1 cellular context compared by ENCODE assay signal in the genomic region with DNA sequence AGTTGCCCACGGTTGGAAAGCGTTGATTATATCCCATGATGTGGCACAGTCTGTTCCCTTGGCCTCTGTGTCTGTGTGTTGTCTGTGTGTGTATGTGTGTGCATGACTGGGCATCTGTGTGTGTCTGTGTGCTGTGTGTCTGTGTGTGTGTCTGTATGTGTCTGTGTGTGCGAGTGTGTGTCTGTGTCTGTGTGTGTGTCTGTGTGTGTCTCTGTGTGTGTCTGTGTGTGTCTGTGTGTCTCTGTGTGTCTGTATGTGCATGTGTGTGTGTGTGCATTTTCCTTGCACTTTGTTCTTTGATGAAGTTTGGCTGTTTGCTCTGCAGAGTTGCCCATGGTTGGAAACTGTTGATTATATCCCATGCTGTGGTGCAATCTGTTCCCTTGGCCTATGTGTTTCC.
TF ChIP-seq lines count a peak whose summit lies in the region.

No MANE protein-coding gene starts in this region.

TF ChIP-seq in HepG2, 621 proteins besides CTCF, POLR2A, EP300 and RAD21 (continued from another document):
- TF ChIP-seq, protein P1, sequence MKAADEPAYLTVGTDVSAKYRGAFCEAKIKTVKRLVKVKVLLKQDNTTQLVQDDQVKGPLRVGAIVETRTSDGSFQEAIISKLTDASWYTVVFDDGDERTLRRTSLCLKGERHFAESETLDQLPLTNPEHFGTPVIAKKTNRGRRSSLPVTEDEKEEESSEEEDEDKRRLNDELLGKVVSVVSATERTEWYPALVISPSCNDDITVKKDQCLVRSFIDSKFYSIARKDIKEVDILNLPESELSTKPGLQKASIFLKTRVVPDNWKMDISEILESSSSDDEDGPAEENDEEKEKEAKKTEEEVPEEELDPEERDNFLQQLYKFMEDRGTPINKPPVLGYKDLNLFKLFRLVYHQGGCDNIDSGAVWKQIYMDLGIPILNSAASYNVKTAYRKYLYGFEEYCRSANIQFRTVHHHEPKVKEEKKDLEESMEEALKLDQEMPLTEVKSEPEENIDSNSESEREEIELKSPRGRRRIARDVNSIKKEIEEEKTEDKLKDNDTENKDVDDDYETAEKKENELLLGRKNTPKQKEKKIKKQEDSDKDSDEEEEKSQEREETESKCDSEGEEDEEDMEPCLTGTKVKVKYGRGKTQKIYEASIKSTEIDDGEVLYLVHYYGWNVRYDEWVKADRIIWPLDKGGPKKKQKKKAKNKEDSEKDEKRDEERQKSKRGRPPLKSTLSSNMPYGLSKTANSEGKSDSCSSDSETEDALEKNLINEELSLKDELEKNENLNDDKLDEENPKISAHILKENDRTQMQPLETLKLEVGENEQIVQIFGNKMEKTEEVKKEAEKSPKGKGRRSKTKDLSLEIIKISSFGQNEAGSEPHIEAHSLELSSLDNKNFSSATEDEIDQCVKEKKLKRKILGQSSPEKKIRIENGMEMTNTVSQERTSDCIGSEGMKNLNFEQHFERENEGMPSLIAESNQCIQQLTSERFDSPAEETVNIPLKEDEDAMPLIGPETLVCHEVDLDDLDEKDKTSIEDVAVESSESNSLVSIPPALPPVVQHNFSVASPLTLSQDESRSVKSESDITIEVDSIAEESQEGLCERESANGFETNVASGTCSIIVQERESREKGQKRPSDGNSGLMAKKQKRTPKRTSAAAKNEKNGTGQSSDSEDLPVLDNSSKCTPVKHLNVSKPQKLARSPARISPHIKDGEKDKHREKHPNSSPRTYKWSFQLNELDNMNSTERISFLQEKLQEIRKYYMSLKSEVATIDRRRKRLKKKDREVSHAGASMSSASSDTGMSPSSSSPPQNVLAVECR (CRISPR knock-in tag; IDR thresholded peaks at IDR 0.05; ENCODE audit: borderline replicate concordance), result no peak
- TF ChIP-seq IKZF1 (IDR thresholded peaks at IDR 0.05) (peak; percentile 87; the same call in 1 of the 2 replicates), SP1 (IDR thresholded peaks at IDR 0.05) (0 out of 2 replicates have a peak, but pooled peaks have one; percentile 42), SP1 (CRISPR knock-in tag; IDR thresholded peaks at IDR 0.05) (no peak), HDAC1 (CRISPR knock-in tag; IDR thresholded peaks at IDR 0.05) (no peak), HOXA9 (CRISPR knock-in tag; IDR thresholded peaks at IDR 0.05; ENCODE audit: borderline replicate concordance) (no peak), NBN (conservative IDR thresholded peaks at IDR 0.05) (peak; percentile 92; the same call in 1 of the 2 replicates), TAF15 (IDR thresholded peaks at IDR 0.05; ENCODE audit: low read depth, low read length, poor library complexity, severe bottlenecking) (no peak), ZNF547 (CRISPR knock-in tag; IDR thresholded peaks at IDR 0.05) (no peak), ZFX (CRISPR knock-in tag; IDR thresholded peaks at IDR 0.05; ENCODE audit: low read depth) (no peak), PRPF4 (IDR thresholded peaks at IDR 0.05; ENCODE audit: low read depth, low read length, poor library complexity, severe bottlenecking) (no peak), NFKB2 (CRISPR knock-in tag; IDR thresholded peaks at IDR 0.05; ENCODE audit: borderline replicate concordance) (no peak), KDM5A (IDR thresholded peaks at IDR 0.05; ENCODE audit: borderline replicate concordance, low read length) (no peak), NONO (IDR thresholded peaks at IDR 0.05) (0 out of 2 replicates have a peak, but pooled peaks have one; percentile 10), NONO (CRISPR knock-in tag; conservative IDR thresholded peaks at IDR 0.05) (no peak), LCORL (IDR thresholded peaks at IDR 0.05) (0 out of 2 replicates have a peak, but pooled peaks have one; percentile 13), LCORL (CRISPR knock-in tag; IDR thresholded peaks at IDR 0.05) (no peak), HMGA1 (CRISPR knock-in tag; conservative IDR thresholded peaks at IDR 0.05) (no peak), FOXA1 (IDR thresholded peaks at IDR 0.05) (0 out of 2 replicates have a peak, but pooled peaks have one; percentile 38), FOXA1 (CRISPR knock-in tag; IDR thresholded peaks at IDR 0.05) (no peak), PLRG1 (conservative IDR thresholded peaks at IDR 0.05) (0 out of 2 replicates have a peak, but pooled peaks have one; percentile 35), SYNCRIP (IDR thresholded peaks at IDR 0.05; ENCODE audit: insufficient read depth, low read depth, low read length) (no peak), ZNF761 (CRISPR knock-in tag; conservative IDR thresholded peaks at IDR 0.05) (no peak), ZNF207 (IDR thresholded peaks at IDR 0.05; ENCODE audit: borderline replicate concordance) (peak; percentile 87; the same call in 1 of the 2 replicates), IRX3 (CRISPR knock-in tag; IDR thresholded peaks at IDR 0.05; ENCODE audit: borderline replicate concordance, low read depth) (no peak), ZBTB7A (CRISPR knock-in tag; IDR thresholded peaks at IDR 0.05) (no peak), FOXM1 (CRISPR knock-in tag; IDR thresholded peaks at IDR 0.05) (no peak), RFXANK (CRISPR knock-in tag; IDR thresholded peaks at IDR 0.05) (no peak), ZNF772 (CRISPR knock-in tag; IDR thresholded peaks at IDR 0.05) (no peak), ZBTB21 (CRISPR knock-in tag; IDR thresholded peaks at IDR 0.05) (no peak), ZNF33B (CRISPR knock-in tag; IDR thresholded peaks at IDR 0.05) (no peak), WIZ (CRISPR knock-in tag; IDR thresholded peaks at IDR 0.05) (no peak), RAD51 (IDR thresholded peaks at IDR 0.05; ENCODE audit: borderline replicate concordance) (no peak), ZNF34 (CRISPR knock-in tag; IDR thresholded peaks at IDR 0.05; ENCODE audit: borderline replicate concordance) (no peak), ATF7 (IDR thresholded peaks at IDR 0.05) (peak; percentile 36; the same call in 1 of the 2 replicates), ATF7 (CRISPR knock-in tag; IDR thresholded peaks at IDR 0.05) (no peak), ZNF451 (CRISPR knock-in tag; IDR thresholded peaks at IDR 0.05) (no peak)
- TF ChIP-seq, protein P2, sequence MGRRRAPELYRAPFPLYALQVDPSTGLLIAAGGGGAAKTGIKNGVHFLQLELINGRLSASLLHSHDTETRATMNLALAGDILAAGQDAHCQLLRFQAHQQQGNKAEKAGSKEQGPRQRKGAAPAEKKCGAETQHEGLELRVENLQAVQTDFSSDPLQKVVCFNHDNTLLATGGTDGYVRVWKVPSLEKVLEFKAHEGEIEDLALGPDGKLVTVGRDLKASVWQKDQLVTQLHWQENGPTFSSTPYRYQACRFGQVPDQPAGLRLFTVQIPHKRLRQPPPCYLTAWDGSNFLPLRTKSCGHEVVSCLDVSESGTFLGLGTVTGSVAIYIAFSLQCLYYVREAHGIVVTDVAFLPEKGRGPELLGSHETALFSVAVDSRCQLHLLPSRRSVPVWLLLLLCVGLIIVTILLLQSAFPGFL (CRISPR knock-in tag; IDR thresholded peaks at IDR 0.05), result no peak
- TF ChIP-seq, protein P3, sequence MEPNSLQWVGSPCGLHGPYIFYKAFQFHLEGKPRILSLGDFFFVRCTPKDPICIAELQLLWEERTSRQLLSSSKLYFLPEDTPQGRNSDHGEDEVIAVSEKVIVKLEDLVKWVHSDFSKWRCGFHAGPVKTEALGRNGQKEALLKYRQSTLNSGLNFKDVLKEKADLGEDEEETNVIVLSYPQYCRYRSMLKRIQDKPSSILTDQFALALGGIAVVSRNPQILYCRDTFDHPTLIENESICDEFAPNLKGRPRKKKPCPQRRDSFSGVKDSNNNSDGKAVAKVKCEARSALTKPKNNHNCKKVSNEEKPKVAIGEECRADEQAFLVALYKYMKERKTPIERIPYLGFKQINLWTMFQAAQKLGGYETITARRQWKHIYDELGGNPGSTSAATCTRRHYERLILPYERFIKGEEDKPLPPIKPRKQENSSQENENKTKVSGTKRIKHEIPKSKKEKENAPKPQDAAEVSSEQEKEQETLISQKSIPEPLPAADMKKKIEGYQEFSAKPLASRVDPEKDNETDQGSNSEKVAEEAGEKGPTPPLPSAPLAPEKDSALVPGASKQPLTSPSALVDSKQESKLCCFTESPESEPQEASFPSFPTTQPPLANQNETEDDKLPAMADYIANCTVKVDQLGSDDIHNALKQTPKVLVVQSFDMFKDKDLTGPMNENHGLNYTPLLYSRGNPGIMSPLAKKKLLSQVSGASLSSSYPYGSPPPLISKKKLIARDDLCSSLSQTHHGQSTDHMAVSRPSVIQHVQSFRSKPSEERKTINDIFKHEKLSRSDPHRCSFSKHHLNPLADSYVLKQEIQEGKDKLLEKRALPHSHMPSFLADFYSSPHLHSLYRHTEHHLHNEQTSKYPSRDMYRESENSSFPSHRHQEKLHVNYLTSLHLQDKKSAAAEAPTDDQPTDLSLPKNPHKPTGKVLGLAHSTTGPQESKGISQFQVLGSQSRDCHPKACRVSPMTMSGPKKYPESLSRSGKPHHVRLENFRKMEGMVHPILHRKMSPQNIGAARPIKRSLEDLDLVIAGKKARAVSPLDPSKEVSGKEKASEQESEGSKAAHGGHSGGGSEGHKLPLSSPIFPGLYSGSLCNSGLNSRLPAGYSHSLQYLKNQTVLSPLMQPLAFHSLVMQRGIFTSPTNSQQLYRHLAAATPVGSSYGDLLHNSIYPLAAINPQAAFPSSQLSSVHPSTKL (CRISPR knock-in tag; IDR thresholded peaks at IDR 0.05), result no peak
- TF ChIP-seq, protein P4, sequence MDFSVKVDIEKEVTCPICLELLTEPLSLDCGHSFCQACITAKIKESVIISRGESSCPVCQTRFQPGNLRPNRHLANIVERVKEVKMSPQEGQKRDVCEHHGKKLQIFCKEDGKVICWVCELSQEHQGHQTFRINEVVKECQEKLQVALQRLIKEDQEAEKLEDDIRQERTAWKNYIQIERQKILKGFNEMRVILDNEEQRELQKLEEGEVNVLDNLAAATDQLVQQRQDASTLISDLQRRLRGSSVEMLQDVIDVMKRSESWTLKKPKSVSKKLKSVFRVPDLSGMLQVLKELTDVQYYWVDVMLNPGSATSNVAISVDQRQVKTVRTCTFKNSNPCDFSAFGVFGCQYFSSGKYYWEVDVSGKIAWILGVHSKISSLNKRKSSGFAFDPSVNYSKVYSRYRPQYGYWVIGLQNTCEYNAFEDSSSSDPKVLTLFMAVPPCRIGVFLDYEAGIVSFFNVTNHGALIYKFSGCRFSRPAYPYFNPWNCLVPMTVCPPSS (IDR thresholded peaks at IDR 0.05), result 0 out of 2 replicates have a peak, but pooled peaks have one; percentile 13
- TF ChIP-seq, protein P5, sequence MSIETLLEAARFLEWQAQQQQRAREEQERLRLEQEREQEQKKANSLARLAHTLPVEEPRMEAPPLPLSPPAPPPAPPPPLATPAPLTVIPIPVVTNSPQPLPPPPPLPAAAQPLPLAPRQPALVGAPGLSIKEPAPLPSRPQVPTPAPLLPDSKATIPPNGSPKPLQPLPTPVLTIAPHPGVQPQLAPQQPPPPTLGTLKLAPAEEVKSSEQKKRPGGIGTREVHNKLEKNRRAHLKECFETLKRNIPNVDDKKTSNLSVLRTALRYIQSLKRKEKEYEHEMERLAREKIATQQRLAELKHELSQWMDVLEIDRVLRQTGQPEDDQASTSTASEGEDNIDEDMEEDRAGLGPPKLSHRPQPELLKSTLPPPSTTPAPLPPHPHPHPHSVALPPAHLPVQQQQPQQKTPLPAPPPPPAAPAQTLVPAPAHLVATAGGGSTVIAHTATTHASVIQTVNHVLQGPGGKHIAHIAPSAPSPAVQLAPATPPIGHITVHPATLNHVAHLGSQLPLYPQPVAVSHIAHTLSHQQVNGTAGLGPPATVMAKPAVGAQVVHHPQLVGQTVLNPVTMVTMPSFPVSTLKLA (IDR thresholded peaks at IDR 0.05), result 0 out of 2 replicates have a peak, but pooled peaks have one; percentile 16
- TF ChIP-seq, protein P6, sequence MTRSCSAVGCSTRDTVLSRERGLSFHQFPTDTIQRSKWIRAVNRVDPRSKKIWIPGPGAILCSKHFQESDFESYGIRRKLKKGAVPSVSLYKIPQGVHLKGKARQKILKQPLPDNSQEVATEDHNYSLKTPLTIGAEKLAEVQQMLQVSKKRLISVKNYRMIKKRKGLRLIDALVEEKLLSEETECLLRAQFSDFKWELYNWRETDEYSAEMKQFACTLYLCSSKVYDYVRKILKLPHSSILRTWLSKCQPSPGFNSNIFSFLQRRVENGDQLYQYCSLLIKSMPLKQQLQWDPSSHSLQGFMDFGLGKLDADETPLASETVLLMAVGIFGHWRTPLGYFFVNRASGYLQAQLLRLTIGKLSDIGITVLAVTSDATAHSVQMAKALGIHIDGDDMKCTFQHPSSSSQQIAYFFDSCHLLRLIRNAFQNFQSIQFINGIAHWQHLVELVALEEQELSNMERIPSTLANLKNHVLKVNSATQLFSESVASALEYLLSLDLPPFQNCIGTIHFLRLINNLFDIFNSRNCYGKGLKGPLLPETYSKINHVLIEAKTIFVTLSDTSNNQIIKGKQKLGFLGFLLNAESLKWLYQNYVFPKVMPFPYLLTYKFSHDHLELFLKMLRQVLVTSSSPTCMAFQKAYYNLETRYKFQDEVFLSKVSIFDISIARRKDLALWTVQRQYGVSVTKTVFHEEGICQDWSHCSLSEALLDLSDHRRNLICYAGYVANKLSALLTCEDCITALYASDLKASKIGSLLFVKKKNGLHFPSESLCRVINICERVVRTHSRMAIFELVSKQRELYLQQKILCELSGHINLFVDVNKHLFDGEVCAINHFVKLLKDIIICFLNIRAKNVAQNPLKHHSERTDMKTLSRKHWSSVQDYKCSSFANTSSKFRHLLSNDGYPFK (CRISPR knock-in tag; IDR thresholded peaks at IDR 0.05; ENCODE audit: borderline replicate concordance), result no peak
- TF ChIP-seq, protein P7, sequence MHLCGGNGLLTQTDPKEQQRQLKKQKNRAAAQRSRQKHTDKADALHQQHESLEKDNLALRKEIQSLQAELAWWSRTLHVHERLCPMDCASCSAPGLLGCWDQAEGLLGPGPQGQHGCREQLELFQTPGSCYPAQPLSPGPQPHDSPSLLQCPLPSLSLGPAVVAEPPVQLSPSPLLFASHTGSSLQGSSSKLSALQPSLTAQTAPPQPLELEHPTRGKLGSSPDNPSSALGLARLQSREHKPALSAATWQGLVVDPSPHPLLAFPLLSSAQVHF (CRISPR knock-in tag; IDR thresholded peaks at IDR 0.05), result no peak
